In the genomic region with DNA sequence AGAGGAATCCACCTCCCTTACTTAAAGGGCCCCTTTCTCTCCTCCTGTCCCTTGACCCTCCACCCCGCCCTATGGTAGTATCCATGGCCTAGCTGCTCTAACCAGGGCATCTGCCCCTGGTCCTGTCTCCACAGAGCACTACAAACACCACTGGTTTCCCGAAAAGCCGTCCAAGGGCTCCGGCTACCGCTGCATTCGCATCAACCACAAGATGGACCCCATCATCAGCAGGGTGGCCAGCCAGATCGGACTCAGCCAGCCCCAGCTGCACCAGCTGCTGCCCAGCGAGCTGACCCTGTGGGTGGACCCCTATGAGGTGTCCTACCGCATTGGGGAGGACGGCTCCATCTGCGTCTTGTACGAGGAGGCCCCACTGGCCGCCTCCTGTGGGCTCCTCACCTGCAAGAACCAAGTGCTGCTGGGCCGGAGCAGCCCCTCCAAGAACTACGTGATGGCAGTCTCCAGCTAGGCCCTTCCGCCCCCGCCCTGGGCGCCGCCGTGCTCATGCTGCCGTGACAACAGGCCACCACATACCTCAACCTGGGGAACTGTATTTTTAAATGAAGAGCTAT, we compare ENCODE assay signal across 8 cellular contexts. TPM values are rescaled to one million over a fixed set of nuclear protein-coding genes. Genes with fewer than 3 reads are reported as not detected.
DNase-seq lines count a peak whose midpoint lies in the region; ATAC-seq and TF ChIP-seq lines count a peak whose summit lies in the region.

No MANE protein-coding gene starts in this region.

- ATAC-seq in activated CD8-positive, alpha-beta T cell treated with anti-CD3 and anti-CD28 coated beads for 36 hours = no peak
- no peak for ATAC-seq in HG03521 (IDR thresholded peaks at IDR 0.05; ENCODE audit: unreplicated experiment)
- ATAC-seq in HG02571 (IDR thresholded peaks at IDR 0.05; ENCODE audit: unreplicated experiment) = no peak
- ATAC-seq in GM19035 (IDR thresholded peaks at IDR 0.05; ENCODE audit: unreplicated experiment) = no peak

- H3K36me3 Mint-ChIP-seq in activated CD8-positive, alpha-beta T cell treated with anti-CD3 and anti-CD28 coated beads for 36 hours (ENCODE audit: low read depth) = peaks cover 58% of the 10 kb centered on the region
- H3K36me3 Mint-ChIP-seq in osteocyte (ENCODE audit: unreplicated experiment) = peaks cover 33% of the 10 kb centered on the region

- peaks cover 60% of the 10 kb centered on the region for H3K4me1 Mint-ChIP-seq in activated CD8-positive, alpha-beta T cell treated with anti-CD3 and anti-CD28 coated beads for 36 hours (ENCODE audit: low read depth)
- peaks cover 52% of the 10 kb centered on the region for H3K4me1 Mint-ChIP-seq in osteocyte (ENCODE audit: unreplicated experiment)

- H3K9ac ChIP-seq in fibroblast of lung (ENCODE audit: insufficient read depth, low read length) = no peak overlapping the region

- H3K9me3 Mint-ChIP-seq in activated CD8-positive, alpha-beta T cell treated with anti-CD3 and anti-CD28 coated beads for 36 hours = no peaks in the 10 kb centered on the region
- H3K9me3 Mint-ChIP-seq in osteocyte (ENCODE audit: unreplicated experiment) = no peaks in the 10 kb centered on the region

- no peaks in the 10 kb centered on the region for H4K20me1 ChIP-seq in fibroblast of lung (ENCODE audit: control insufficient read depth, extremely low read depth, insufficient read depth, low read length)

- H3K36me3 ChIP-seq in fibroblast of lung (ENCODE audit: control insufficient read depth, insufficient read depth, low read length) = no peaks in the 10 kb centered on the region

- peak; percentile 77 for DNase-seq in activated CD8-positive, alpha-beta T cell treated with anti-CD3 and anti-CD28 coated beads for 36 hours
- DNase-seq in fibroblast of lung (ENCODE audit: low read depth in 2 of 2) = peak in 1 of 2 donors; percentile 45
- DNase-seq in osteocyte (ENCODE audit: extremely low spot score, unreplicated experiment) = no peak
- no peak for DNase-seq in NCI-H2081 treated with DMSO at 0.1 percent for 48 hours (lab: John Stamatoyannopoulos, UW)

- no peaks in the 10 kb centered on the region for H3K27me3 Mint-ChIP-seq in activated CD8-positive, alpha-beta T cell treated with anti-CD3 and anti-CD28 coated beads for 36 hours
- H3K27me3 Mint-ChIP-seq in osteocyte (ENCODE audit: unreplicated experiment) = no peaks in the 10 kb centered on the region

- peak overlapping the region; percentile 86 for H3K4me2 ChIP-seq in fibroblast of lung (ENCODE audit: extremely low read depth, insufficient read depth, low read length)

- peak overlapping the region; percentile 96 for H3K27ac Mint-ChIP-seq in activated CD8-positive, alpha-beta T cell treated with anti-CD3 and anti-CD28 coated beads for 36 hours
- H3K27ac Mint-ChIP-seq in osteocyte (ENCODE audit: unreplicated experiment) = peak overlapping the region; percentile 93

- H3K9me3 ChIP-seq in fibroblast of lung (ENCODE audit: control insufficient read depth, insufficient read depth, low read depth, low read length) = no peaks in the 10 kb centered on the region

- CTCF ChIA-PET in activated CD8-positive, alpha-beta T cell treated with anti-CD3 and anti-CD28 coated beads for 36 hours (lab: Charles Lee) = interaction anchor here (0.9 to 9.7 kb wide), 11 partner anchors 8 to 181 kb away, joined by 3 to 237 read pairs (median 19); no protein-coding TSS in a partner anchor

- no peak for TF ChIP-seq CTCF in activated CD8-positive, alpha-beta T cell treated with anti-CD3 and anti-CD28 coated beads for 36 hours (IDR thresholded peaks at IDR 0.05)
- TF ChIP-seq CTCF in fibroblast of lung (conservative IDR thresholded peaks at IDR 0.05 in 1 of 2, IDR thresholded peaks at IDR 0.05 in 1 of 2; ENCODE audit: low read depth in 1 of 2, low read length in 2 of 2) (no peak), osteocyte (IDR thresholded peaks at IDR 0.05) (no peak)

- H3K27ac ChIP-seq in fibroblast of lung (ENCODE audit: insufficient read depth, low read length) = peak overlapping the region; percentile 70

- POLR2A ChIA-PET in activated CD8-positive, alpha-beta T cell treated with anti-CD3 and anti-CD28 coated beads for 36 hours (lab: Charles Lee) = interaction anchor here (0.7 to 9.3 kb wide), 10 partner anchors 10 to 458 kb away, joined by 3 to 225 read pairs (median 22); partner anchors contain the start of gene LAX1

- no peak overlapping the region for H2AFZ ChIP-seq in fibroblast of lung (ENCODE audit: low read length)

- peaks cover 2% of the 10 kb centered on the region for H3K4me1 ChIP-seq in fibroblast of lung (ENCODE audit: control insufficient read depth, extremely low read depth, insufficient read depth, low read length)

- peak overlapping the region; percentile 99 for H3K4me3 Mint-ChIP-seq in activated CD8-positive, alpha-beta T cell treated with anti-CD3 and anti-CD28 coated beads for 36 hours
- H3K4me3 Mint-ChIP-seq in osteocyte (ENCODE audit: unreplicated experiment) = peak overlapping the region; percentile 95

- H3K4me3 ChIP-seq in fibroblast of lung (replicated peaks in 1 of 4; ENCODE audit: control extremely low read depth in 1 of 4, insufficient read depth in 1 of 4, low read depth in 3 of 4, low read length in 4 of 4) = peak overlapping the region; percentile 63 to 95 (median 80)

- peak; percentile 64 for TF ChIP-seq POLR2A in GM18526 (IDR thresholded peaks at IDR 0.05; ENCODE audit: extremely low read depth, insufficient read length)

- H3K27me3 ChIP-seq in fibroblast of lung (ENCODE audit: control insufficient read depth, insufficient read depth, low read length) = peaks cover 2% of the 10 kb centered on the region

- no peaks in the 10 kb centered on the region for H3K79me2 ChIP-seq in fibroblast of lung (ENCODE audit: control insufficient read depth, insufficient read depth, low read length)

- intact Hi-C loops in activated CD8-positive, alpha-beta T cell treated with anti-CD3 and anti-CD28 coated beads for 36 hours (cut with micrococcal nuclease) = loop anchor here (5.0 kb wide), 1 partner anchor 35 kb away; no protein-coding TSS in a partner anchor

RNA-seq across cellular contexts. Expression of gene BTG2, which starts 1.7 kb away (rescaled TPM):
- total RNA-seq in activated CD8-positive, alpha-beta T cell treated with anti-CD3 and anti-CD28 coated beads for 36 hours = 100 to 1,000 TPM; 115 TPM
- total RNA-seq in fibroblast of lung (20.3 and 26.3 TPM in 2 replicates), osteocyte (31.2 and 33.7 TPM in 2 replicates)
- 9.8 and 12.2 TPM in 2 replicates for polyA plus RNA-seq in fibroblast of lung
- polyA plus RNA-seq in fibroblast of lung (2012) = 6.7 and 9.3 TPM in 2 replicates
- 4.1 and 9.1 TPM in 2 replicates for polyA minus RNA-seq in fibroblast of lung (ENCODE audit: low replicate concordance)

RNA-seq across cellular contexts. Expression of gene FMOD, which starts 43.9 kb away (rescaled TPM):
- 1 to 10 TPM; 1.4 to 2.4 TPM for total RNA-seq in activated CD8-positive, alpha-beta T cell treated with anti-CD3 and anti-CD28 coated beads for 36 hours
- total RNA-seq in fibroblast of lung (3.3 and 15.4 TPM in 2 replicates), osteocyte (not detected in 2 replicates)
- polyA plus RNA-seq in fibroblast of lung = 2.9 and 9.0 TPM in 2 replicates
- 2.1 and 7.2 TPM in 2 replicates for polyA plus RNA-seq in fibroblast of lung (2012)
- 2.3 and 4.2 TPM in 2 replicates for polyA minus RNA-seq in fibroblast of lung (ENCODE audit: low replicate concordance)
